24 cellular contexts compared by ENCODE assay signal in the genomic region with DNA sequence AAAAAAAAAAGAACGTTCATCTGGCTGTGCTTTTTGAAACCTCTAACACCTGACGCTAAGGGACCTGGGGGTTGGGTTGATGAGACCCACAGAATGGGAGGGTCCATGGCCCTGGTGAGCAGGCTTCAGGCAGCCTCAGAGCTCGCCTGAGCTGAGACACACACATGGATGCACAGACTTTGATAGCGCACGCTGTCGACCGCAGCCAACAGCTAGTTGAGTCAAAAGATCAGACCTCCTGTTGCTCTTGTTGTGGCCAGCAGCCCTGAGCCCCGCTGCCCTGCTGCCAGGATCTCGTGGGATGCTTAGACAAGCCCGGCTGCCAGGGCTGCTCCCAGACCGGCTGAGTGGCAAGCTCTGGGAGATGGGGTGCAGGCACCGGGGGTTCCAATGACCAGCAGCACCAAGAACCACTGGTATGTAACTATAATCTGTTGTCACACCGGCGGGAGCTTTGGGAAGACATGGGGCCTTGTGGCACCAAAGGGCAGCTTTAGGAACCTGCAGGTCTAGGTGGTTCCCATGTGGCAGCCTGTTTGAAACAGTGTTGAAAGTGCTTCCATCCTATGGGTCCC.
"Had no signal": no experiment of that assay in that cellular context is flagged by ENCODE, and none has a peak within 500 bp of the region (broad histone marks: within the 10 kb centered on the region; RNA-seq: fewer than 3 reads in every experiment).

No MANE protein-coding gene starts in this region.

- H3K27me3 Mint-ChIP-seq: activated naive CD4-positive, alpha-beta T cell treated with anti-CD3 and anti-CD28 coated beads, Interleukin-2, amount 50 U/mL, for 24 hours; stimulated activated naive CD8-positive, alpha-beta T cell treated with anti-CD3 and anti-CD28 coated beads, Interleukin-15, Interleukin-2, amounts not matched to agents 100 ng/mL and 50 ng/mL, for 24 hours had no signal

- H3K9me3 ChIP-seq: body of pancreas, vagina had no signal

- H3K4me3 Mint-ChIP-seq: activated naive CD4-positive, alpha-beta T cell treated with anti-CD3 and anti-CD28 coated beads, Interleukin-2, amount 50 U/mL, for 24 hours; activated T-cell treated with anti-CD3 and anti-CD28 coated beads, Interleukin-2, amount 50 U/mL, for 4 hours; endodermal cell; mesothelial cell of epicardium; nephron; stimulated activated naive CD8-positive, alpha-beta T cell treated with anti-CD3 and anti-CD28 coated beads, Interleukin-15, Interleukin-2, amounts not matched to agents 100 ng/mL and 50 ng/mL, for 24 hours had no signal

- H3K27ac ChIP-seq: body of pancreas, epithelial cell of prostate, foreskin keratinocyte, SK-N-MC, vagina had no signal

- H3K27ac Mint-ChIP-seq: activated naive CD4-positive, alpha-beta T cell treated with anti-CD3 and anti-CD28 coated beads, Interleukin-2, amount 50 U/mL, for 24 hours; endodermal cell; mesothelial cell of epicardium; nephron; stimulated activated naive CD8-positive, alpha-beta T cell treated with anti-CD3 and anti-CD28 coated beads, Interleukin-15, Interleukin-2, amounts not matched to agents 100 ng/mL and 50 ng/mL, for 24 hours had no signal

- H3K4me3 ChIP-seq: body of pancreas, lung, SK-N-MC, vagina had no signal

- H3K27me3 ChIP-seq: body of pancreas, foreskin keratinocyte, vagina had no signal

- DNase-seq: activated CD4-positive, alpha-beta T cell treated with anti-CD3 and anti-CD28 coated beads, Interleukin-2, amount 50 U/mL, for 1 hour; activated effector memory CD4-positive, alpha-beta T cell treated with anti-CD3 and anti-CD28 coated beads, Interleukin-2, amount 50 U/mL, for 16 hours; activated T-cell treated with anti-CD3 and anti-CD28 coated beads, Interleukin-2, amount 50 U/mL, for 4 hours; amniotic stem cell; body of pancreas; endodermal cell; foreskin keratinocyte; glutamatergic neuron; kidney; retina; stimulated activated CD4-positive, alpha-beta T cell treated with anti-CD3 and anti-CD28 coated beads, Interleukin-12 subunit alpha, Interleukin-12 subunit beta, amount 100 ng/mL, for 4 hours; stimulated activated CD4-positive, alpha-beta T cell treated with anti-CD3 and anti-CD28 coated beads, Interleukin-1b, Interleukin-23, amount 100 ng/mL, for 48 hours; T1000; trophoblast cell had no signal

- ATAC-seq: body of pancreas, foreskin keratinocyte, left lobe of liver had no signal

- H3K36me3 ChIP-seq: vagina had no signal

- H3K9me3 Mint-ChIP-seq: activated naive CD4-positive, alpha-beta T cell treated with anti-CD3 and anti-CD28 coated beads, Interleukin-2, amount 50 U/mL, for 24 hours; activated T-cell treated with anti-CD3 and anti-CD28 coated beads, Interleukin-2, amount 50 U/mL, for 4 hours had no signal

- FAIRE-seq: colon, kidney had no signal
